ENCODE assay signal across 24 cellular contexts in the genomic region with DNA sequence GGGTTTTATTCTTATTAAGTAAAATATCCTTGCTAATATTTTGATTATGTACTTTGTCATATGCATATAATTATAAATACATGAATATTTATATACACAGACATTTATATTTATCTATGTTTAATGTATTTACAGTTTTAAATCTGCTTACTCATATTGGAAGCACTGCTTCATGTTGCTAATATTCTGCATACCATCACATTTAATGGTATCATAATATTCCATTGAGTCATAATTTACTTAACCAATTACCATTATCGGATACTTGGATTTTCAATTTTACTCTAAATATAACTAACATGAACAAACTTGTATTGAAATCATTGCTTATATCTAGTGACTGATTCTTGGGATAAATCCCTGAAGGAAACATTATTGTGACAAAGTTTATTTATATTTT.
DNase-seq lines count a peak whose midpoint lies in the region; ATAC-seq, FAIRE-seq and TF ChIP-seq lines count a peak whose summit lies in the region.
"Had no signal": no experiment of that assay in that cellular context is flagged by ENCODE, and none has a peak within 500 bp of the region (broad histone marks: within the 10 kb centered on the region; RNA-seq: fewer than 3 reads in every experiment).

No MANE protein-coding gene starts in this region.

- no peak for FAIRE-seq in pancreas (lab: Jason Lieb, UNC)
- FAIRE-seq: A549, GM18507 had no signal

- intact Hi-C loops in pancreas (cut with DNase I): no loop called here

- DNase-seq in EL (peak; percentile 41), HCEC 1CT (peak; percentile 34), RWPE2 (ENCODE audit: low spot score) (no peak), iris pigment epithelial cell (ENCODE audit: low read depth) (peak; percentile 31), pancreas (no peak)
- DNase-seq: C1 segment of cervical spinal cord; CD4-positive, alpha-beta memory T cell; COR-L47; H7; NCI-H1048; NCI-H1417; NCI-H1694; NCI-H2029 treated with DMSO at 0.1 percent for 48 hours; NCI-H446 treated with DMSO at 0.1 percent for 48 hours; NCI-H526; NCI-H82; NK-92 treated with Interleukin-12 subunit alpha and Interleukin-12 subunit beta, amount 100 ng/mL, for 24 hours; SIG-M5 had no signal

- H3K9me3 ChIP-seq in RWPE2 (ENCODE audit: severe bottlenecking): no peaks in the 10 kb centered on the region
- no peaks in the 10 kb centered on the region for H3K9me3 ChIP-seq in pancreas
- H3K9me3 ChIP-seq: A549 had no signal

- ATAC-seq in RWPE2 (ENCODE audit: low read depth) (peak; percentile 84), HG03378 (IDR thresholded peaks at IDR 0.05; ENCODE audit: unreplicated experiment) (no peak), pancreas (no peak), HG02840 (IDR thresholded peaks at IDR 0.05; ENCODE audit: low FRiP score, unreplicated experiment) (no peak)
- ATAC-seq: A549 had no signal

- H3K27me3 ChIP-seq in RWPE2 (ENCODE audit: insufficient read depth, poor library complexity, severe bottlenecking): no peaks in the 10 kb centered on the region
- H3K27me3 ChIP-seq in pancreas: no peaks in the 10 kb centered on the region

- H3K4me1 ChIP-seq in RWPE2 (ENCODE audit: insufficient read depth, poor library complexity, severe bottlenecking): peaks cover 10% of the 10 kb centered on the region
- no peaks in the 10 kb centered on the region for H3K4me1 ChIP-seq in pancreas
- H3K4me1 ChIP-seq: A549 had no signal

- H3K27ac ChIP-seq in RWPE2 (ENCODE audit: poor library complexity, severe bottlenecking) (no peak overlapping the region), pancreas (no peak overlapping the region)
- H3K27ac ChIP-seq: A549, HL-60, SK-N-MC had no signal

- no peak overlapping the region for H3K4me3 ChIP-seq in RWPE2 (ENCODE audit: severe bottlenecking)
- H3K4me3 ChIP-seq in pancreas: no peak overlapping the region
- H3K4me3 ChIP-seq: A549, SK-N-MC had no signal

- TF ChIP-seq CTCF in RWPE2 (IDR thresholded peaks at IDR 0.05; ENCODE audit: poor library complexity, severe bottlenecking): no peak
- TF ChIP-seq CTCF in pancreas (IDR thresholded peaks at IDR 0.05): no peak

- 87 to 90% methylated on average over 1 of the region's 1 CpG for WGBS in pancreas, 2 donors

- H3K36me3 ChIP-seq in RWPE2 (ENCODE audit: low read depth): no peaks in the 10 kb centered on the region
- H3K36me3 ChIP-seq in pancreas: no peaks in the 10 kb centered on the region

Comparison
In these comparisons a context has a peak if more than half of its experiments do, and no peak if none do; other contexts are left out.
1. DNase-seq: peak in EL (single experiment), HCEC 1CT (single experiment) and iris pigment epithelial cell (single experiment); none in RWPE2 (single experiment) and pancreas (0 of 6).